1 cellular context compared by ENCODE assay signal in the genomic region with DNA sequence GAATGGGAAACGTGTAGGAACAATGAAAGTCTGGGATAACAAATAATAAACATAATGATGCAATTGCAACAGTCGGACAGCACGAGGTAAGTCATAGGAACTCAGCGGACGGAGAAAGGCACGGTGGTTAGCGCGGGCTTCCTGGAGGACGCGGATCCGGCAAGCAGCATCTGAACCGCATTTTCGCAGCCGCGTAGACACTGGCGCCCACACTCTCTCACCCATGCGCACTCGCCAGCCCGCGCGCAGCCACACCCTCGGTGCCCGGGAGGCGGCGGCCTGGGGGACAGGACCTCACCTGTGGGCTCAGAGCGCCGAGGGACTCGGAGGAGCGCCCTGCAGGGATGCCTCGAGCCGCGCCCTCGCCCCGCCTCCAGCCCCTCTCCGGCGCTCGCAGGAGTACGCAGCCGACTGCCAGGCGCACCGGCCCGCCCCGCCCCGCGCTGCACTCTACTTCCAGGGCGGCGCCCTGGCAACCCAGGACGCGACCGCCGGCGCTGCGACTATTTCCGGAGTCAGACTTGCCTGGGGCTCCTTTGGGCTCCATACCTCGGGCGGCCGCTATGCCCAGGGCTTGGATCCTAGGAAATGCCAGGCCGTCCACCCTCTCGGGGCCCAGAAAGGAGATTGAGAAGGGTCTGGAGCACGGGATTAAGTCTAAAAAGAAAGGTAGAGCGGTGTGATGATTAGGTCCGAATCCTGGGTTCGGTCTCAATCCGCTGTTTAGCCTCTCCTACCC.
TF ChIP-seq lines count a peak whose summit lies in the region.

A gene (minus strand): TSS at position 413 of the 739 bp plus-strand sequence. CDS start 13,805 bp downstream, outside the sequence.

TF ChIP-seq in HepG2, 621 proteins besides CTCF, POLR2A, EP300 and RAD21 (continued from another document and continues in another):
- TF ChIP-seq CBX2 (IDR thresholded peaks at IDR 0.05; ENCODE audit: low read depth, low read length) = no peak
- no peak for TF ChIP-seq CBX2 (CRISPR knock-in tag; IDR thresholded peaks at IDR 0.05; ENCODE audit: low read depth)
- TF ChIP-seq SRSF9 (IDR thresholded peaks at IDR 0.05; ENCODE audit: borderline replicate concordance, insufficient read depth, low read depth, low read length, poor library complexity, severe bottlenecking) = no peak
- TF ChIP-seq ZNF234 (CRISPR knock-in tag; conservative IDR thresholded peaks at IDR 0.05) = 0 out of 2 replicates have a peak, but pooled peaks have one; percentile 17
- peak; percentile 91; the same call in 1 of the 2 replicates for TF ChIP-seq ZNF619 (CRISPR knock-in tag; IDR thresholded peaks at IDR 0.05)
- TF ChIP-seq, protein P1, sequence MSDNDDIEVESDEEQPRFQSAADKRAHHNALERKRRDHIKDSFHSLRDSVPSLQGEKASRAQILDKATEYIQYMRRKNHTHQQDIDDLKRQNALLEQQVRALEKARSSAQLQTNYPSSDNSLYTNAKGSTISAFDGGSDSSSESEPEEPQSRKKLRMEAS (IDR thresholded peaks at IDR 0.05) = peak; percentile 65
- TF ChIP-seq, protein P2, sequence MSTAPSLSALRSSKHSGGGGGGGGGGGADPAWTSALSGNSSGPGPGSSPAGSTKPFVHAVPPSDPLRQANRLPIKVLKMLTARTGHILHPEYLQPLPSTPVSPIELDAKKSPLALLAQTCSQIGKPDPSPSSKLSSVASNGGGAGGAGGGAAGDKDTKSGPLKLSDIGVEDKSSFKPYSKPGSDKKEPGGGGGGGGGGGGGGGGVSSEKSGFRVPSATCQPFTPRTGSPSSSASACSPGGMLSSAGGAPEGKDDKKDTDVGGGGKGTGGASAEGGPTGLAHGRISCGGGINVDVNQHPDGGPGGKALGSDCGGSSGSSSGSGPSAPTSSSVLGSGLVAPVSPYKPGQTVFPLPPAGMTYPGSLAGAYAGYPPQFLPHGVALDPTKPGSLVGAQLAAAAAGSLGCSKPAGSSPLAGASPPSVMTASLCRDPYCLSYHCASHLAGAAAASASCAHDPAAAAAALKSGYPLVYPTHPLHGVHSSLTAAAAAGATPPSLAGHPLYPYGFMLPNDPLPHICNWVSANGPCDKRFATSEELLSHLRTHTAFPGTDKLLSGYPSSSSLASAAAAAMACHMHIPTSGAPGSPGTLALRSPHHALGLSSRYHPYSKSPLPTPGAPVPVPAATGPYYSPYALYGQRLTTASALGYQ (CRISPR knock-in tag; IDR thresholded peaks at IDR 0.05) = no peak
- TF ChIP-seq BRCA1 (CRISPR knock-in tag; IDR thresholded peaks at IDR 0.05) = no peak
- peak; percentile 77; the same call in 1 of the 2 replicates for TF ChIP-seq ZNF205 (CRISPR knock-in tag; IDR thresholded peaks at IDR 0.05)
- TF ChIP-seq ZNF761 (CRISPR knock-in tag; conservative IDR thresholded peaks at IDR 0.05) = peak; percentile 46; the same call in 1 of the 2 replicates
- TF ChIP-seq ZNF230 (CRISPR knock-in tag; IDR thresholded peaks at IDR 0.05) = 0 out of 2 replicates have a peak, but pooled peaks have one; percentile 53
- TF ChIP-seq SUZ12 (IDR thresholded peaks at IDR 0.05; ENCODE audit: low read depth, low read length) = no peak
- TF ChIP-seq, protein P3, sequence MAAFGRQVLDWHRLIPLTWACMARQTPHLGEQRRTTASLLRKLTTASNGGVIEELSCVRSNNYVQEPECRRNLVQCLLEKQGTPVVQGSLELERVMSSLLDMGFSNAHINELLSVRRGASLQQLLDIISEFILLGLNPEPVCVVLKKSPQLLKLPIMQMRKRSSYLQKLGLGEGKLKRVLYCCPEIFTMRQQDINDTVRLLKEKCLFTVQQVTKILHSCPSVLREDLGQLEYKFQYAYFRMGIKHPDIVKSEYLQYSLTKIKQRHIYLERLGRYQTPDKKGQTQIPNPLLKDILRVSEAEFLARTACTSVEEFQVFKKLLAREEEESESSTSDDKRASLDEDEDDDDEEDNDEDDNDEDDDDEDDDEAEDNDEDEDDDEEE (CRISPR knock-in tag; IDR thresholded peaks at IDR 0.05) = peak; percentile 74
- no peak for TF ChIP-seq ZNF841 (CRISPR knock-in tag; IDR thresholded peaks at IDR 0.05; ENCODE audit: borderline replicate concordance)
- TF ChIP-seq, protein P4, sequence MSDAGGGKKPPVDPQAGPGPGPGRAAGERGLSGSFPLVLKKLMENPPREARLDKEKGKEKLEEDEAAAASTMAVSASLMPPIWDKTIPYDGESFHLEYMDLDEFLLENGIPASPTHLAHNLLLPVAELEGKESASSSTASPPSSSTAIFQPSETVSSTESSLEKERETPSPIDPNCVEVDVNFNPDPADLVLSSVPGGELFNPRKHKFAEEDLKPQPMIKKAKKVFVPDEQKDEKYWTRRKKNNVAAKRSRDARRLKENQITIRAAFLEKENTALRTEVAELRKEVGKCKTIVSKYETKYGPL (CRISPR knock-in tag; IDR thresholded peaks at IDR 0.05) = no peak
- TF ChIP-seq SMARCC2 (IDR thresholded peaks at IDR 0.05) = no peak
- TF ChIP-seq POLR2AphosphoS5 (IDR thresholded peaks at IDR 0.05; ENCODE audit: low read depth, low read length) = peak; percentile 79
- TF ChIP-seq, protein P5, sequence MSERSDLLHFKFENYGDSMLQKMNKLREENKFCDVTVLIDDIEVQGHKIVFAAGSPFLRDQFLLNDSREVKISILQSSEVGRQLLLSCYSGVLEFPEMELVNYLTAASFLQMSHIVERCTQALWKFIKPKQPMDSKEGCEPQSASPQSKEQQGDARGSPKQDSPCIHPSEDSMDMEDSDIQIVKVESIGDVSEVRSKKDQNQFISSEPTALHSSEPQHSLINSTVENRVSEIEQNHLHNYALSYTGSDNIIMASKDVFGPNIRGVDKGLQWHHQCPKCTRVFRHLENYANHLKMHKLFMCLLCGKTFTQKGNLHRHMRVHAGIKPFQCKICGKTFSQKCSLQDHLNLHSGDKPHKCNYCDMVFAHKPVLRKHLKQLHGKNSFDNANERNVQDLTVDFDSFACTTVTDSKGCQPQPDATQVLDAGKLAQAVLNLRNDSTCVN (CRISPR knock-in tag; IDR thresholded peaks at IDR 0.05; ENCODE audit: borderline replicate concordance) = 0 out of 2 replicates have a peak, but pooled peaks have one; percentile 29
- TF ChIP-seq AKAP8 (CRISPR knock-in tag; IDR thresholded peaks at IDR 0.05) = peak; percentile 58; the same call in 1 of the 2 replicates
- TF ChIP-seq CAMTA2 (CRISPR knock-in tag; IDR thresholded peaks at IDR 0.05; ENCODE audit: borderline replicate concordance) = 0 out of 2 replicates have a peak, but pooled peaks have one; percentile 64
- TF ChIP-seq, protein P6, sequence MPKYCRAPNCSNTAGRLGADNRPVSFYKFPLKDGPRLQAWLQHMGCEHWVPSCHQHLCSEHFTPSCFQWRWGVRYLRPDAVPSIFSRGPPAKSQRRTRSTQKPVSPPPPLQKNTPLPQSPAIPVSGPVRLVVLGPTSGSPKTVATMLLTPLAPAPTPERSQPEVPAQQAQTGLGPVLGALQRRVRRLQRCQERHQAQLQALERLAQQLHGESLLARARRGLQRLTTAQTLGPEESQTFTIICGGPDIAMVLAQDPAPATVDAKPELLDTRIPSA (CRISPR knock-in tag; IDR thresholded peaks at IDR 0.05; ENCODE audit: borderline replicate concordance) = no peak
- 0 out of 2 replicates have a peak, but pooled peaks have one; percentile 62 for TF ChIP-seq ZNF766 (CRISPR knock-in tag; IDR thresholded peaks at IDR 0.05; ENCODE audit: borderline replicate concordance)
- TF ChIP-seq SIN3A (IDR thresholded peaks at IDR 0.05; ENCODE audit: borderline replicate concordance, low read depth, low read length) = peak; percentile 93; the same call in 1 of the 2 replicates
- TF ChIP-seq, protein P7, sequence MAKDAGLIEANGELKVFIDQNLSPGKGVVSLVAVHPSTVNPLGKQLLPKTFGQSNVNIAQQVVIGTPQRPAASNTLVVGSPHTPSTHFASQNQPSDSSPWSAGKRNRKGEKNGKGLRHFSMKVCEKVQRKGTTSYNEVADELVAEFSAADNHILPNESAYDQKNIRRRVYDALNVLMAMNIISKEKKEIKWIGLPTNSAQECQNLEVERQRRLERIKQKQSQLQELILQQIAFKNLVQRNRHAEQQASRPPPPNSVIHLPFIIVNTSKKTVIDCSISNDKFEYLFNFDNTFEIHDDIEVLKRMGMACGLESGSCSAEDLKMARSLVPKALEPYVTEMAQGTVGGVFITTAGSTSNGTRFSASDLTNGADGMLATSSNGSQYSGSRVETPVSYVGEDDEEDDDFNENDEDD (CRISPR knock-in tag; IDR thresholded peaks at IDR 0.05; ENCODE audit: borderline replicate concordance) = peak; percentile 60; the same call in 1 of the 2 replicates
- TF ChIP-seq, protein P8, sequence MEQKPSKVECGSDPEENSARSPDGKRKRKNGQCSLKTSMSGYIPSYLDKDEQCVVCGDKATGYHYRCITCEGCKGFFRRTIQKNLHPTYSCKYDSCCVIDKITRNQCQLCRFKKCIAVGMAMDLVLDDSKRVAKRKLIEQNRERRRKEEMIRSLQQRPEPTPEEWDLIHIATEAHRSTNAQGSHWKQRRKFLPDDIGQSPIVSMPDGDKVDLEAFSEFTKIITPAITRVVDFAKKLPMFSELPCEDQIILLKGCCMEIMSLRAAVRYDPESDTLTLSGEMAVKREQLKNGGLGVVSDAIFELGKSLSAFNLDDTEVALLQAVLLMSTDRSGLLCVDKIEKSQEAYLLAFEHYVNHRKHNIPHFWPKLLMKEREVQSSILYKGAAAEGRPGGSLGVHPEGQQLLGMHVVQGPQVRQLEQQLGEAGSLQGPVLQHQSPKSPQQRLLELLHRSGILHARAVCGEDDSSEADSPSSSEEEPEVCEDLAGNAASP (CRISPR knock-in tag; IDR thresholded peaks at IDR 0.05; ENCODE audit: borderline replicate concordance) = no peak; the same call in 1 of the 2 replicates
- TF ChIP-seq CCAR2 (optimal IDR thresholded peaks at IDR 0.05; ENCODE audit: low read depth, low read length) = no peak
- TF ChIP-seq RFX3 (CRISPR knock-in tag; IDR thresholded peaks at IDR 0.05) = peak; percentile 95
- TF ChIP-seq, protein P9, sequence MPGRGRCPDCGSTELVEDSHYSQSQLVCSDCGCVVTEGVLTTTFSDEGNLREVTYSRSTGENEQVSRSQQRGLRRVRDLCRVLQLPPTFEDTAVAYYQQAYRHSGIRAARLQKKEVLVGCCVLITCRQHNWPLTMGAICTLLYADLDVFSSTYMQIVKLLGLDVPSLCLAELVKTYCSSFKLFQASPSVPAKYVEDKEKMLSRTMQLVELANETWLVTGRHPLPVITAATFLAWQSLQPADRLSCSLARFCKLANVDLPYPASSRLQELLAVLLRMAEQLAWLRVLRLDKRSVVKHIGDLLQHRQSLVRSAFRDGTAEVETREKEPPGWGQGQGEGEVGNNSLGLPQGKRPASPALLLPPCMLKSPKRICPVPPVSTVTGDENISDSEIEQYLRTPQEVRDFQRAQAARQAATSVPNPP (CRISPR knock-in tag; IDR thresholded peaks at IDR 0.05) = 0 out of 2 replicates have a peak, but pooled peaks have one; percentile 35
- TF ChIP-seq RARA (CRISPR knock-in tag; IDR thresholded peaks at IDR 0.05) = 0 out of 2 replicates have a peak, but pooled peaks have one; percentile 7
- TF ChIP-seq TGIF2 (CRISPR knock-in tag; IDR thresholded peaks at IDR 0.05) = no peak
- TF ChIP-seq, protein P10, sequence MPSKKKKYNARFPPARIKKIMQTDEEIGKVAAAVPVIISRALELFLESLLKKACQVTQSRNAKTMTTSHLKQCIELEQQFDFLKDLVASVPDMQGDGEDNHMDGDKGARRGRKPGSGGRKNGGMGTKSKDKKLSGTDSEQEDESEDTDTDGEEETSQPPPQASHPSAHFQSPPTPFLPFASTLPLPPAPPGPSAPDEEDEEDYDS (CRISPR knock-in tag; IDR thresholded peaks at IDR 0.05) = no peak
- no peak for TF ChIP-seq KLF9 (CRISPR knock-in tag; IDR thresholded peaks at IDR 0.05; ENCODE audit: low read depth)
- TF ChIP-seq SP2 (CRISPR knock-in tag; IDR thresholded peaks at IDR 0.05) = peak; percentile 74
- TF ChIP-seq, protein P11, sequence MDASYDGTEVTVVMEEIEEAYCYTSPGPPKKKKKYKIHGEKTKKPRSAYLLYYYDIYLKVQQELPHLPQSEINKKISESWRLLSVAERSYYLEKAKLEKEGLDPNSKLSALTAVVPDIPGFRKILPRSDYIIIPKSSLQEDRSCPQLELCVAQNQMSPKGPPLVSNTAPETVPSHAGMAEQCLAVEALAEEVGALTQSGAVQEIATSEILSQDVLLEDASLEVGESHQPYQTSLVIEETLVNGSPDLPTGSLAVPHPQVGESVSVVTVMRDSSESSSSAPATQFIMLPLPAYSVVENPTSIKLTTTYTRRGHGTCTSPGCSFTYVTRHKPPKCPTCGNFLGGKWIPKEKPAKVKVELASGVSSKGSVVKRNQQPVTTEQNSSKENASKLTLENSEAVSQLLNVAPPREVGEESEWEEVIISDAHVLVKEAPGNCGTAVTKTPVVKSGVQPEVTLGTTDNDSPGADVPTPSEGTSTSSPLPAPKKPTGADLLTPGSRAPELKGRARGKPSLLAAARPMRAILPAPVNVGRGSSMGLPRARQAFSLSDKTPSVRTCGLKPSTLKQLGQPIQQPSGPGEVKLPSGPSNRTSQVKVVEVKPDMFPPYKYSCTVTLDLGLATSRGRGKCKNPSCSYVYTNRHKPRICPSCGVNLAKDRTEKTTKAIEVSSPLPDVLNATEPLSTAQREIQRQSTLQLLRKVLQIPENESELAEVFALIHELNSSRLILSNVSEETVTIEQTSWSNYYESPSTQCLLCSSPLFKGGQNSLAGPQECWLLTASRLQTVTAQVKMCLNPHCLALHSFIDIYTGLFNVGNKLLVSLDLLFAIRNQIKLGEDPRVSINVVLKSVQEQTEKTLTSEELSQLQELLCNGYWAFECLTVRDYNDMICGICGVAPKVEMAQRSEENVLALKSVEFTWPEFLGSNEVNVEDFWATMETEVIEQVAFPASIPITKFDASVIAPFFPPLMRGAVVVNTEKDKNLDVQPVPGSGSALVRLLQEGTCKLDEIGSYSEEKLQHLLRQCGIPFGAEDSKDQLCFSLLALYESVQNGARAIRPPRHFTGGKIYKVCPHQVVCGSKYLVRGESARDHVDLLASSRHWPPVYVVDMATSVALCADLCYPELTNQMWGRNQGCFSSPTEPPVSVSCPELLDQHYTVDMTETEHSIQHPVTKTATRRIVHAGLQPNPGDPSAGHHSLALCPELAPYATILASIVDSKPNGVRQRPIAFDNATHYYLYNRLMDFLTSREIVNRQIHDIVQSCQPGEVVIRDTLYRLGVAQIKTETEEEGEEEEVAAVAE (CRISPR knock-in tag; IDR thresholded peaks at IDR 0.05; ENCODE audit: borderline replicate concordance) = no peak
- no peak for TF ChIP-seq ZNF253 (CRISPR knock-in tag; IDR thresholded peaks at IDR 0.05; ENCODE audit: borderline replicate concordance)
- TF ChIP-seq, protein P12, sequence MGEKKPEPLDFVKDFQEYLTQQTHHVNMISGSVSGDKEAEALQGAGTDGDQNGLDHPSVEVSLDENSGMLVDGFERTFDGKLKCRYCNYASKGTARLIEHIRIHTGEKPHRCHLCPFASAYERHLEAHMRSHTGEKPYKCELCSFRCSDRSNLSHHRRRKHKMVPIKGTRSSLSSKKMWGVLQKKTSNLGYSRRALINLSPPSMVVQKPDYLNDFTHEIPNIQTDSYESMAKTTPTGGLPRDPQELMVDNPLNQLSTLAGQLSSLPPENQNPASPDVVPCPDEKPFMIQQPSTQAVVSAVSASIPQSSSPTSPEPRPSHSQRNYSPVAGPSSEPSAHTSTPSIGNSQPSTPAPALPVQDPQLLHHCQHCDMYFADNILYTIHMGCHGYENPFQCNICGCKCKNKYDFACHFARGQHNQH (CRISPR knock-in tag; IDR thresholded peaks at IDR 0.05) = no peak
